ENCODE assay signal across 10 cellular contexts in genomic region chr15:86139828-86140227, GRCh38.
DNase-seq lines count a peak whose midpoint lies in the region; ATAC-seq, FAIRE-seq and TF ChIP-seq lines count a peak whose summit lies in the region.
"Had no signal": no experiment of that assay in that cellular context is flagged by ENCODE, and none has a peak within 500 bp of the region (broad histone marks: within the 10 kb centered on the region; RNA-seq: fewer than 3 reads in every experiment).

No MANE protein-coding gene starts in this region.

- TF ChIP-seq POLR2A in GM12892 (IDR thresholded peaks at IDR 0.05; ENCODE audit: low read depth, low read length) = no peak

- H3K4me1 ChIP-seq in A673 (ENCODE audit: insufficient read depth, low read length, poor library complexity, severe bottlenecking) = no peaks in the 10 kb centered on the region
- peaks cover 7% of the 10 kb centered on the region for H3K4me1 ChIP-seq in OCI-LY3 (ENCODE audit: low read length)

- H3K27ac ChIP-seq in A673 (ENCODE audit: low read depth, low read length, poor library complexity, severe bottlenecking) = no peak overlapping the region
- H3K27ac ChIP-seq in OCI-LY3 (ENCODE audit: low read length) = no peak overlapping the region

- H3K36me3 ChIP-seq in A673 (ENCODE audit: insufficient read depth, low read length, poor library complexity, severe bottlenecking) (no peaks in the 10 kb centered on the region), OCI-LY3 (replicated peaks; ENCODE audit: low read depth, low read length) (no peaks in the 10 kb centered on the region)

- POLR2A ChIA-PET in A673 (lab: Charles Lee; ENCODE audit: low non-redundant PET) = no interaction called here

- DNase-seq in A673 (ENCODE audit: low spot score) = peak; percentile 19
- DNase-seq in GM12892 (ENCODE audit: insufficient read length) = peak; percentile 2
- DNase-seq in fibroblast of villous mesenchyme (ENCODE audit: low read depth) = no peak
- DNase-seq in CD1c-positive myeloid dendritic cell (ENCODE audit: extremely low spot score) = no peak
- DNase-seq in NCI-H1694 treated with DMSO at 0.1 percent for 48 hours (lab: John Stamatoyannopoulos, UW) = no peak
- no peak for DNase-seq in NCI-H1105 (lab: John Stamatoyannopoulos, UW)
- DNase-seq: DMS153 had no signal

- no peak for ATAC-seq in HG02623 (IDR thresholded peaks at IDR 0.05; ENCODE audit: unreplicated experiment)

- TF ChIP-seq CTCF in A673 (conservative IDR thresholded peaks at IDR 0.05; ENCODE audit: low read depth, low read length) (peak; percentile 46), OCI-LY3 (IDR thresholded peaks at IDR 0.05; ENCODE audit: low read depth, low read length) (peak; percentile 55), fibroblast of villous mesenchyme (IDR thresholded peaks at IDR 0.05; ENCODE audit: insufficient read depth, low read depth, low read length) (peak; percentile 22)

- H3K79me2 ChIP-seq in OCI-LY3 (ENCODE audit: low read length) = no peaks in the 10 kb centered on the region

- no peak overlapping the region for H3K4me3 ChIP-seq in A673 (ENCODE audit: low read depth, low read length, poor library complexity, severe bottlenecking)
- no peak overlapping the region for H3K4me3 ChIP-seq in OCI-LY3 (ENCODE audit: low read length)
- no peak overlapping the region for H3K4me3 ChIP-seq in fibroblast of villous mesenchyme (ENCODE audit: low read depth, low read length)
- H3K4me3 ChIP-seq: lung had no signal

- H4K20me1 ChIP-seq in OCI-LY3 (ENCODE audit: insufficient read depth, low read length) = no peaks in the 10 kb centered on the region

- no peaks in the 10 kb centered on the region for H3K27me3 ChIP-seq in A673 (replicated peaks; ENCODE audit: insufficient read depth, low read depth, low read length, poor library complexity)
- no peaks in the 10 kb centered on the region for H3K27me3 ChIP-seq in OCI-LY3 (ENCODE audit: low read depth, low read length)

- FAIRE-seq in GM12892 (lab: Jason Lieb, UNC) = no peak

- no peak overlapping the region for H2AFZ ChIP-seq in OCI-LY3 (ENCODE audit: low read depth, low read length)

- intact Hi-C loops in A673 (cut with micrococcal nuclease; ENCODE audit: unreplicated experiment) = no loop called here

- CTCF ChIA-PET in A673 (lab: Charles Lee) = no interaction called here

- no peak overlapping the region for H3K4me2 ChIP-seq in OCI-LY3 (ENCODE audit: low read length)

- BruUV-seq in A673 (replicated peaks; lab: Mats Ljungman, UMichigan) = no TSS peak

- H3K9me3 ChIP-seq in A673 (ENCODE audit: low read depth, low read length, poor library complexity, severe bottlenecking) (no peaks in the 10 kb centered on the region), OCI-LY3 (ENCODE audit: insufficient read depth, low read length) (no peaks in the 10 kb centered on the region)

- H3K9ac ChIP-seq in OCI-LY3 (ENCODE audit: low read length) = no peak overlapping the region

Comparison
In these comparisons a context has a peak if more than half of its experiments do, and no peak if none do; other contexts are left out.
1. DNase-seq: peak in A673 (single experiment) and GM12892 (single experiment); none in fibroblast of villous mesenchyme (single experiment), CD1c-positive myeloid dendritic cell (single experiment), NCI-H1694 treated with DMSO at 0.1 percent for 48 hours (single experiment) and NCI-H1105 (single experiment).
2. Peak in every context shown above with its lines, with median percentiles within 50 percentile points of each other: CTCF ChIP-seq.